In the genomic region with DNA sequence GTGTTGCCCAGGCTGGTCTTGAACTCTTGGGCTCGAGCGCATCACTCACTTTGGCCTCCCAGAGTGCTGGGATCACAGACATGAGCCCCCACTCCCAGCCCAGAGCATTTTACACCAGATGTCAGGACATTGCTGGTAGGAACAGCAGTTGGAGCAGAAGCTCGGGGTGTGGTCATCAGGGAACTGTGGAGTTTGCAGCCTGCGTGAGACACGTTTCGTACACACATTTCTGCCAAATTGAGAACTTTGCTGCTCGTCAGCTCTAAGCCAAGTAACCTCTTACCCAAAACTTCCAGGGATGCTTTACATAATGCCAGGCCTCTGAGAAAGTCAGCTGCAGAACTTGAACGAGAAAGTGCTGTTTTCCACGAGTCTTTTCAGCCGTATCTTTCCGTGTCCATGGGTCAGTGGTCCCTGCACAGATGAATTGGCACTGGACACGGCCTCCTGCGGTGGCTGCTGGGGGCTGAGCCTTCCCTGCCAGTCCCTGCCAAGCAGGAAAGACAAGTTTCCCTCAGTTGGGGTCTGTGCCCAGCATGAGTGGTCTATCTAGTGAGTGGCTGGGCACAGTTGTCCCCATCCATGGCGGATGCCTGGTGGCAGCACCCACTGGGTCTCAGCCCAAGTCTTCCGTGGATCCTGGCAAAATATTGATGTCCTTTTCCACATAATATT, we compare ENCODE assay signal across 13 cellular contexts. TPM values are rescaled to one million over a fixed set of nuclear protein-coding genes. Genes with fewer than 3 reads are reported as not detected.
DNase-seq lines count a peak whose midpoint lies in the region; ATAC-seq, FAIRE-seq and TF ChIP-seq lines count a peak whose summit lies in the region.
"Had no signal": no experiment of that assay in that cellular context is flagged by ENCODE, and none has a peak within 500 bp of the region (broad histone marks: within the 10 kb centered on the region; RNA-seq: fewer than 3 reads in every experiment).

No MANE protein-coding gene starts in this region.

- no peak for TF ChIP-seq EP300 in K562 (IDR thresholded peaks at IDR 0.05; ENCODE audit: low read length)

- BruUV-seq in K562 (replicated peaks; lab: Mats Ljungman, UMichigan) = no TSS peak

- CTCF ChIA-PET in K562 (lab: Yijun Ruan, JAX; ENCODE audit: low intra/inter-chr PET ratio) = no interaction called here
- CTCF ChIA-PET in naive thymus-derived CD4-positive, alpha-beta T cell (lab: Charles Lee) = no interaction called here

- no peak overlapping the region for H2AFZ ChIP-seq in K562 (ENCODE audit: low read depth, low read length)

- peaks cover 77% of the 10 kb centered on the region for H3K36me3 ChIP-seq in K562 (ENCODE audit: control insufficient read depth, insufficient read depth, low read length)
- H3K36me3 ChIP-seq in naive thymus-derived CD4-positive, alpha-beta T cell (ENCODE audit: control insufficient read depth in 2 of 3, insufficient read depth in 3 of 3, low read length in 3 of 3) = peaks cover 0 to 9% (median 0%) of the 10 kb centered on the region in 3 experiments
- no peaks in the 10 kb centered on the region for H3K36me3 ChIP-seq in uterus

- TF ChIP-seq POLR2A in K562 (conservative IDR thresholded peaks at IDR 0.05) = no peak; the same call in 1 of the 2 replicates
- TF ChIP-seq POLR2A in uterus (IDR thresholded peaks at IDR 0.05) = no peak

- no peak for TF ChIP-seq RAD21 in K562 (CRISPR knock-in tag; conservative IDR thresholded peaks at IDR 0.05 in 1 of 2, IDR thresholded peaks at IDR 0.05 in 1 of 2)

- peaks cover 4 to 9% of the 10 kb centered on the region in 2 experiments; a peak in 4 of 5 replicates for H3K4me1 ChIP-seq in K562 (replicated peaks in 1 of 2; ENCODE audit: control insufficient read depth in 2 of 2, insufficient read depth in 2 of 2, low read length in 2 of 2)
- peaks cover 17 to 20% of the 10 kb centered on the region in 2 donors for H3K4me1 ChIP-seq in naive thymus-derived CD4-positive, alpha-beta T cell (ENCODE audit: control insufficient read depth in 2 of 2, insufficient read depth in 2 of 2, low read length in 2 of 2)
- peaks cover 8% of the 10 kb centered on the region for H3K4me1 ChIP-seq in foreskin keratinocyte
- no peaks in the 10 kb centered on the region for H3K4me1 ChIP-seq in uterus

- H3K4me3 ChIP-seq in K562 = no peak overlapping the region
- no peak overlapping the region for H3K4me3 ChIP-seq in naive thymus-derived CD4-positive, alpha-beta T cell (ENCODE audit: low read length)
- no peak overlapping the region for H3K4me3 ChIP-seq in uterus

- ATAC-seq in stimulated activated naive CD8-positive, alpha-beta T cell treated with anti-CD3 and anti-CD28 coated beads, Interleukin-15, Interleukin-2, amounts not matched to agents 100 U/mL and 50 U/mL, for 24 hours = no peak
- ATAC-seq in K562 (no peak), foreskin keratinocyte (no peak)
- no peak for ATAC-seq in naive thymus-derived CD4-positive, alpha-beta T cell

- H3K27ac ChIP-seq in K562 (ENCODE audit: extremely low read depth, low read depth, low read length) (no peak overlapping the region), foreskin keratinocyte (no peak overlapping the region), uterus (no peak overlapping the region)
- no peak overlapping the region for H3K27ac ChIP-seq in naive thymus-derived CD4-positive, alpha-beta T cell (ENCODE audit: low read depth, low read length)
- H3K27ac ChIP-seq: RWPE1 had no signal

- peaks cover 49% of the 10 kb centered on the region for H3K36me3 Mint-ChIP-seq in stimulated activated naive CD8-positive, alpha-beta T cell treated with anti-CD3 and anti-CD28 coated beads, Interleukin-15, Interleukin-2, amounts not matched to agents 100 ng/mL and 50 ng/mL, for 24 hours (ENCODE audit: low read depth)
- H3K36me3 Mint-ChIP-seq in naive thymus-derived CD4-positive, alpha-beta T cell = peaks cover 0 to 29% (median 6%) of the 10 kb centered on the region in 5 donors

- peak overlapping the region in 1 of 2 experiments; percentile 77; a peak in 2 of 4 replicates for H3K9ac ChIP-seq in K562 (ENCODE audit: insufficient read depth in 1 of 2, low read depth in 2 of 2, low read length in 2 of 2)

- H3K9me3 ChIP-seq in K562 (replicated peaks; ENCODE audit: control insufficient read depth, insufficient read depth, low read depth, low read length) (no peaks in the 10 kb centered on the region), uterus (no peaks in the 10 kb centered on the region)
- H3K9me3 ChIP-seq in naive thymus-derived CD4-positive, alpha-beta T cell (ENCODE audit: control insufficient read depth in 2 of 3, low read length in 3 of 3) = no peaks in the 10 kb centered on the region

- TF ChIP-seq CTCF in K562 (IDR thresholded peaks at IDR 0.05 in 2 of 3, conservative IDR thresholded peaks at IDR 0.05 in 1 of 3; ENCODE audit: insufficient read depth in 2 of 3, low read depth in 1 of 3, low read length in 3 of 3) (no peak), foreskin keratinocyte (conservative IDR thresholded peaks at IDR 0.05) (no peak), uterus (IDR thresholded peaks at IDR 0.05) (no peak)

- intact Hi-C loops in K562 (cut with micrococcal nuclease) = no loop called here
- intact Hi-C loops in naive thymus-derived CD4-positive, alpha-beta T cell (cut with micrococcal nuclease) = no loop called here
- intact Hi-C loops in uterus (cut with DNase I; ENCODE audit: low total_unique reads) = no loop called here

- in situ Hi-C loops in K562 (cut with MboI) = no loop called here

- peaks cover 59% of the 10 kb centered on the region for H3K4me1 Mint-ChIP-seq in stimulated activated naive CD8-positive, alpha-beta T cell treated with anti-CD3 and anti-CD28 coated beads, Interleukin-15, Interleukin-2, amounts not matched to agents 100 ng/mL and 50 ng/mL, for 24 hours (ENCODE audit: low read depth)
- peaks cover 26 to 59% (median 42%) of the 10 kb centered on the region in 7 donors for H3K4me1 Mint-ChIP-seq in naive thymus-derived CD4-positive, alpha-beta T cell

- H3K4me3 Mint-ChIP-seq in stimulated activated naive CD8-positive, alpha-beta T cell treated with anti-CD3 and anti-CD28 coated beads, Interleukin-15, Interleukin-2, amounts not matched to agents 100 ng/mL and 50 ng/mL, for 24 hours = no peak overlapping the region
- H3K4me3 Mint-ChIP-seq in naive thymus-derived CD4-positive, alpha-beta T cell = peak overlapping the region in 3 of 10 donors; percentile 62 to 85 (median 74)

- no peaks in the 10 kb centered on the region for H3K27me3 Mint-ChIP-seq in stimulated activated naive CD8-positive, alpha-beta T cell treated with anti-CD3 and anti-CD28 coated beads, Interleukin-15, Interleukin-2, amounts not matched to agents 100 ng/mL and 50 ng/mL, for 24 hours
- H3K27me3 Mint-ChIP-seq in naive thymus-derived CD4-positive, alpha-beta T cell = no peaks in the 10 kb centered on the region

- H3K27me3 ChIP-seq in K562 (ENCODE audit: control insufficient read depth in 2 of 2, insufficient read depth in 2 of 2, low read length in 2 of 2) (no peaks in the 10 kb centered on the region), foreskin keratinocyte (no peaks in the 10 kb centered on the region), uterus (no peaks in the 10 kb centered on the region)
- H3K27me3 ChIP-seq in naive thymus-derived CD4-positive, alpha-beta T cell (ENCODE audit: control insufficient read depth in 2 of 2, insufficient read depth in 2 of 2, low read length in 2 of 2) = no peaks in the 10 kb centered on the region

- H3K9me1 ChIP-seq in K562 (ENCODE audit: control insufficient read depth, insufficient read depth, low read length) = no peaks in the 10 kb centered on the region

- no peak overlapping the region for H3K4me2 ChIP-seq in K562 (ENCODE audit: insufficient read depth, low read length)

- WGBS in K562 (ENCODE audit: insufficient coverage, low coverage, missing lambda C conversion rate) = 95% methylated on average over 15 of the region's 15 CpGs

- no peaks in the 10 kb centered on the region for H3K9me3 Mint-ChIP-seq in stimulated activated naive CD8-positive, alpha-beta T cell treated with anti-CD3 and anti-CD28 coated beads, Interleukin-15, Interleukin-2, amounts not matched to agents 100 ng/mL and 50 ng/mL, for 24 hours
- no peaks in the 10 kb centered on the region for H3K9me3 Mint-ChIP-seq in naive thymus-derived CD4-positive, alpha-beta T cell

- H3K79me2 ChIP-seq in K562 (ENCODE audit: control insufficient read depth, insufficient read depth, low read length) = peaks cover 55% of the 10 kb centered on the region

- no peaks in the 10 kb centered on the region for H4K20me1 ChIP-seq in K562 (replicated peaks; ENCODE audit: control insufficient read depth, insufficient read depth, low read length)

- no peak for FAIRE-seq in K562 (lab: Jason Lieb, UNC)

- POLR2A ChIA-PET in K562 (lab: Yijun Ruan, JAX) = interaction anchor here (0.7 kb wide), 1 partner anchor 10 kb away, joined by 3 read pairs; no protein-coding TSS in a partner anchor
- POLR2A ChIA-PET in naive thymus-derived CD4-positive, alpha-beta T cell (lab: Charles Lee) = interaction anchor here (1.9 kb wide), 1 partner anchor 16 kb away, joined by 4 read pairs; no protein-coding TSS in a partner anchor

- DNase-seq in stimulated activated naive CD8-positive, alpha-beta T cell treated with anti-CD3 and anti-CD28 coated beads, Interleukin-15, Interleukin-2, amounts not matched to agents 100 U/mL and 50 U/mL, for 24 hours = no peak
- DNase-seq in K562 (ENCODE audit: extremely low read depth in 1 of 4, low spot score in 3 of 4) (no peak), foreskin keratinocyte (no peak), KG1 (lab: John Stamatoyannopoulos, UW) (no peak), uterus (no peak)
- no peak for DNase-seq in naive thymus-derived CD4-positive, alpha-beta T cell
- DNase-seq: activated CD4-positive, alpha-beta T cell treated with anti-CD3 and anti-CD28 coated beads, Interleukin-2, amount 50 U/mL, for 1 hour; C1 segment of cervical spinal cord; NCI-H1417; NK-92 treated with Interleukin-12 subunit alpha and Interleukin-12 subunit beta, amount 100 ng/mL, for 24 hours; substantia nigra had no signal

- H3K27ac Mint-ChIP-seq in stimulated activated naive CD8-positive, alpha-beta T cell treated with anti-CD3 and anti-CD28 coated beads, Interleukin-15, Interleukin-2, amounts not matched to agents 100 ng/mL and 50 ng/mL, for 24 hours = peak overlapping the region; percentile 11
- H3K27ac Mint-ChIP-seq in naive thymus-derived CD4-positive, alpha-beta T cell = peak overlapping the region in 5 of 9 donors; percentile 4 to 77 (median 58)

RNA-seq across cellular contexts. Expression of gene DNAJB6, which starts 54.4 kb away (rescaled TPM):
- 136 and 330 TPM in 2 replicates for total RNA-seq in K562 (2011; cell fraction: chromatin; rRNA removed; ENCODE audit: low replicate concordance)
- total RNA-seq in K562 (2011; cell fraction: nucleolus; rRNA removed) = 82.5 and 83.7 TPM in 2 replicates
- total RNA-seq in K562 (2011; cell fraction: nucleoplasm; rRNA removed) = 139 and 175 TPM in 2 replicates
- total RNA-seq in K562 (2014; rRNA removed) = 116 and 147 TPM in 2 replicates
- 135 and 158 TPM in 2 replicates for total RNA-seq in K562 (2014; rRNA removed; fragmentation: Illumina TruSeq; extraction: Trizol)
- total RNA-seq in K562 (2015; rRNA removed; fragmentation: Illumina TruSeq; extraction: Trizol) = 132 and 149 TPM in 2 replicates
- 128 and 131 TPM in 2 replicates for total RNA-seq in K562 (2021)
- polyA plus RNA-seq in K562 (2011; rRNA removed) = 63.1 and 84.5 TPM in 2 replicates
- polyA plus RNA-seq in K562 (2011; cell fraction: cytosol; rRNA removed) = 30.0 and 41.8 TPM in 2 replicates
- 45.6 and 48.0 TPM in 2 replicates for polyA plus RNA-seq in K562 (2011; cell fraction: nucleus; rRNA removed)
- polyA plus RNA-seq in K562 (2012) = 109 and 130 TPM in 2 replicates
- polyA plus RNA-seq in K562 (2014; fragmentation: Illumina TruSeq; extraction: Trizol) = 158 and 225 TPM in 2 replicates
- polyA plus RNA-seq in K562 (2014; fragmentation: Nextera tagmentation; extraction: Ambion mirVana) = 100 to 1,000 TPM in 1 of 2 experiments, 10 to 100 TPM in 1; 96.6 to 100 TPM
- 135 and 158 TPM in 2 replicates for polyA plus RNA-seq in K562 (2014; rRNA removed)
- 60.6 and 70.5 TPM in 2 replicates for polyA minus RNA-seq in K562 (2011; rRNA and poly(A)+ RNA removed)
- 59.2 and 63.5 TPM in 2 replicates for polyA minus RNA-seq in K562 (2011; cell fraction: cytosol; rRNA and poly(A)+ RNA removed)
- 39.3 and 44.5 TPM in 2 replicates for polyA minus RNA-seq in K562 (2011; cell fraction: nucleus; rRNA and poly(A)+ RNA removed)
- total RNA-seq in naive thymus-derived CD4-positive, alpha-beta T cell = 100 to 1,000 TPM in 2 of 5 experiments, 10 to 100 TPM in 3; 79.8 to 219 (median 96.0) TPM
- polyA plus RNA-seq in naive thymus-derived CD4-positive, alpha-beta T cell = 100 to 1,000 TPM; 114 to 130 TPM
- total RNA-seq in foreskin keratinocyte = 119 and 121 TPM in 2 replicates
- polyA plus RNA-seq in foreskin keratinocyte = 97.9 and 98.5 TPM in 2 replicates
- total RNA-seq in uterus = 100 to 1,000 TPM in 3 of 4 donors, 10 to 100 TPM in 1; 63.5 to 125 (median 107) TPM
